Comparison of ENCODE assay signal across 30 cellular contexts in the genomic region with DNA sequence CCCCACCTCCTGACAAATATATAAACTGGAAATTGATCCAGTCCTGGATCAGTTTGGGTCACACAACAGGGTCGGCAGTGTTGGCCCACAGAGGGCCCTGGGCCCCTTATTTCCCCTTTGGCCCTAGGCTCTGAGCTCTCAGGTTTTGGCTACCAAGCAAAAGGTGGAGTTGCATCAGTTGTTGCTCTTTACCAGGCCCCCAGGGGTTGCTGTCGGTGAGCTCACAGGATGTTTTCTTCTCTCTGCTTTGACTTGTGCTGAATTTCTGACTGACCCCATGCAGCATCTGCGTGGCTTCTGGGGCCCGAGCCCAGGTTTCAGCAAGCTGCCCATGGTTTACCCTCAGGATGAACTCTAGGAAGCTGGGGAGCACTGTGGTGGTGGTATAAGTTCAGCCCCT. TPM values are rescaled to one million over a fixed set of nuclear protein-coding genes. Genes with fewer than 3 reads are reported as not detected.
DNase-seq lines count a peak whose midpoint lies in the region; ATAC-seq and TF ChIP-seq lines count a peak whose summit lies in the region.
"Had no signal": no experiment of that assay in that cellular context is flagged by ENCODE, and none has a peak within 500 bp of the region (broad histone marks: within the 10 kb centered on the region; RNA-seq: fewer than 3 reads in every experiment).

No MANE protein-coding gene starts in this region.

- H3K27ac ChIP-seq in BLaER1 = peak overlapping the region; percentile 35; the same call in 1 of the 2 replicates
- H3K27ac ChIP-seq: neural progenitor cell, parathyroid adenoma, PC-9, thoracic aorta, vagina had no signal

- peaks cover 32% of the 10 kb centered on the region for H3K4me1 ChIP-seq in BLaER1

- H3K27ac Mint-ChIP-seq in HFFc6 (peak overlapping the region; percentile 70; the same call in 1 of the 2 replicates), glutamatergic neuron (ENCODE audit: unreplicated experiment) (peak overlapping the region; percentile 17)
- H3K27ac Mint-ChIP-seq: activated CD8-positive, alpha-beta T cell treated with anti-CD3 and anti-CD28 coated beads, Interleukin-2, amount 10 ng/mL, durations not matched to agents 7 days and 5 days; activated naive CD4-positive, alpha-beta T cell treated with anti-CD3 and anti-CD28 coated beads for 36 hours; stimulated activated naive CD8-positive, alpha-beta T cell treated with anti-CD3 and anti-CD28 coated beads, Interleukin-15, Interleukin-2, amounts not matched to agents 100 ng/mL and 50 ng/mL, for 24 hours had no signal

- peaks cover 12% of the 10 kb centered on the region; the same call in 1 of the 2 replicates for H4K20me1 ChIP-seq in BLaER1

- DNase-seq in HFFc6 (no peak), astrocyte of the spinal cord (ENCODE audit: low read depth, low spot score) (no peak), glutamatergic neuron (no peak), left cardiac atrium (no peak), islet precursor cell (no peak)
- DNase-seq in stimulated activated CD8-positive, alpha-beta memory T cell treated with anti-CD3 and anti-CD28 coated beads, Interleukin-4, amount 100 ng/mL, for 48 hours = no peak
- no peak for DNase-seq in activated CD4-positive, alpha-beta T cell treated with anti-CD3 and anti-CD28 coated beads, Interleukin-2, amount 50 U/mL, for 4 hours
- DNase-seq: activated CD8-positive, alpha-beta T cell treated with anti-CD3 and anti-CD28 coated beads, Interleukin-2, amount 10 ng/mL, durations not matched to agents 7 days and 5 days; activated naive CD4-positive, alpha-beta T cell treated with anti-CD3 and anti-CD28 coated beads for 36 hours; amniotic stem cell; C1 segment of cervical spinal cord; COR-L47; DMS79; hippocampal formation; KBM-7; NCI-H1417 treated with DMSO at 0.1 percent for 48 hours; NCI-H2029 treated with DMSO at 0.1 percent for 48 hours; NCI-H2227 treated with DMSO at 0.1 percent for 48 hours; NCI-H526 treated with DMSO at 0.1 percent for 48 hours; NK-92 treated with Interleukin-12 subunit alpha and Interleukin-12 subunit beta, amount 100 ng/mL, for 24 hours; PC-9; retina; SHP77 treated with DMSO at 0.1 percent for 48 hours; small intestine had no signal

- H3K27me3 Mint-ChIP-seq in HFFc6 (ENCODE audit: insufficient read depth) = peaks cover 6% of the 10 kb centered on the region
- peaks cover 7% of the 10 kb centered on the region for H3K27me3 Mint-ChIP-seq in glutamatergic neuron (ENCODE audit: unreplicated experiment)
- H3K27me3 Mint-ChIP-seq: stimulated activated naive CD8-positive, alpha-beta T cell treated with anti-CD3 and anti-CD28 coated beads, Interleukin-15, Interleukin-2, amounts not matched to agents 100 ng/mL and 50 ng/mL, for 24 hours had no signal

- H3K4me3 ChIP-seq in BLaER1 (no peak overlapping the region), astrocyte of the spinal cord (ENCODE audit: low read depth, low read length) (no peak overlapping the region)
- H3K4me3 ChIP-seq: neural progenitor cell, PC-9, thoracic aorta, vagina had no signal

- no peak overlapping the region for H3K9ac ChIP-seq in BLaER1
- H3K9ac ChIP-seq: neural progenitor cell, parathyroid adenoma had no signal

- H3K4me2 ChIP-seq in BLaER1 = 0 out of 2 replicates have a peak overlapping the region, but pooled peaks have one; percentile 5
- H3K4me2 ChIP-seq: neural progenitor cell, PC-9 had no signal

- in situ Hi-C loops in astrocyte of the spinal cord (cut with HindIII; ENCODE audit: low sequenced_read_pairs) = no loop called here

- ATAC-seq in left cardiac atrium = no peak
- ATAC-seq: activated CD8-positive, alpha-beta T cell treated with anti-CD3 and anti-CD28 coated beads, Interleukin-2, amount 10 ng/mL, durations not matched to agents 7 days and 5 days had no signal

- H3K9me3 ChIP-seq in BLaER1 = peaks cover 13% of the 10 kb centered on the region
- H3K9me3 ChIP-seq: thoracic aorta, vagina had no signal

- peaks cover 11% of the 10 kb centered on the region; the same call in 1 of the 2 replicates for H3K9me3 Mint-ChIP-seq in HFFc6
- peaks cover 4% of the 10 kb centered on the region for H3K9me3 Mint-ChIP-seq in glutamatergic neuron (ENCODE audit: unreplicated experiment)
- H3K9me3 Mint-ChIP-seq: stimulated activated naive CD8-positive, alpha-beta T cell treated with anti-CD3 and anti-CD28 coated beads, Interleukin-15, Interleukin-2, amounts not matched to agents 100 ng/mL and 50 ng/mL, for 24 hours had no signal

- intact Hi-C loops in left cardiac atrium (cut with DNase I) = no loop called here

- H3K36me3 Mint-ChIP-seq in HFFc6 (ENCODE audit: low read depth) (peaks cover 22% of the 10 kb centered on the region), glutamatergic neuron (ENCODE audit: unreplicated experiment) (no peaks in the 10 kb centered on the region)

- peak; percentile 16; the same call in 1 of the 2 replicates for TF ChIP-seq CTCF in HFFc6 (IDR thresholded peaks at IDR 0.05)
- TF ChIP-seq CTCF in astrocyte of the spinal cord (IDR thresholded peaks at IDR 0.05; ENCODE audit: low read depth, low read length) = peak; percentile 7
- TF ChIP-seq CTCF in glutamatergic neuron (IDR thresholded peaks at IDR 0.05; ENCODE audit: partially characterized antibody, unreplicated experiment) = no peak

- no peaks in the 10 kb centered on the region for H3K27me3 ChIP-seq in BLaER1
- H3K27me3 ChIP-seq: neural progenitor cell, vagina had no signal

- peaks cover 13% of the 10 kb centered on the region for H3K36me3 ChIP-seq in BLaER1
- H3K36me3 ChIP-seq: neural progenitor cell, thoracic aorta, vagina had no signal

- H3K4me3 Mint-ChIP-seq in HFFc6 (peak overlapping the region; percentile 70; the same call in 1 of the 2 replicates), glutamatergic neuron (ENCODE audit: unreplicated experiment) (no peak overlapping the region)
- H3K4me3 Mint-ChIP-seq: activated CD8-positive, alpha-beta T cell treated with anti-CD3 and anti-CD28 coated beads, Interleukin-2, amount 10 ng/mL, durations not matched to agents 7 days and 5 days; activated naive CD4-positive, alpha-beta T cell treated with anti-CD3 and anti-CD28 coated beads for 36 hours; neural progenitor cell; stimulated activated naive CD8-positive, alpha-beta T cell treated with anti-CD3 and anti-CD28 coated beads, Interleukin-15, Interleukin-2, amounts not matched to agents 100 ng/mL and 50 ng/mL, for 24 hours had no signal

- H3K4me1 Mint-ChIP-seq in HFFc6 (ENCODE audit: low read depth) (peaks cover 67% of the 10 kb centered on the region), glutamatergic neuron (ENCODE audit: low read depth, unreplicated experiment) (peaks cover 10% of the 10 kb centered on the region)

RNA-seq across cellular contexts. Expression of a gene that starts 44.6 kb away (rescaled TPM):
- total RNA-seq in HFFc6 (2021; fragmentation: NEBNext Ultra II Directional; extraction: Animal tissue kit (Norgen Biotek cat#: 25700)) = 10 to 100 TPM; 39.0 to 46.4 (median 41.2) TPM
- total RNA-seq in glutamatergic neuron (ENCODE audit: unreplicated experiment) (37.5 TPM), left cardiac atrium (10 to 100 TPM; 14.1 to 21.3 TPM)
